In genomic region chr4:37827802-37828321, GRCh38 we compare ENCODE assay signal across 8 cellular contexts. TPM values are rescaled to one million over a fixed set of nuclear protein-coding genes. Genes with fewer than 3 reads are reported as not detected.
DNase-seq lines count a peak whose midpoint lies in the region; ATAC-seq and TF ChIP-seq lines count a peak whose summit lies in the region.

No MANE protein-coding gene starts in this region.

- ATAC-seq in left colon, result no peak

- intact Hi-C loops in left colon (cut with DNase I, micrococcal nuclease), result loop anchor here in 1 of 2 donors (10.0 kb wide), 1 partner anchor 47 kb away; no protein-coding TSS in a partner anchor

- no peaks in the 10 kb centered on the region for H3K27me3 ChIP-seq in GM06990 (replicated peaks; ENCODE audit: control insufficient read depth, insufficient read depth, low read length)
- H3K27me3 ChIP-seq in SJCRH30, result no peaks in the 10 kb centered on the region
- H3K27me3 ChIP-seq in parathyroid adenoma (ENCODE audit: control insufficient read depth, insufficient read depth, low read length), result no peaks in the 10 kb centered on the region
- peaks cover 8% of the 10 kb centered on the region for H3K27me3 ChIP-seq in H7 (ENCODE audit: control insufficient read depth, insufficient read depth, low read length)

- no peak overlapping the region for H3K27ac ChIP-seq in SJCRH30
- H3K27ac ChIP-seq in parathyroid adenoma, result no peak overlapping the region

- TF ChIP-seq CTCF in GM06990 (IDR thresholded peaks at IDR 0.05; ENCODE audit: insufficient read depth, low read length, poor library complexity, severe bottlenecking), result no peak
- TF ChIP-seq CTCF in epithelial cell of proximal tubule (conservative IDR thresholded peaks at IDR 0.05; ENCODE audit: low read depth, low read length), result no peak
- no peak for TF ChIP-seq CTCF in parathyroid adenoma (IDR thresholded peaks at IDR 0.05)

- H3K36me3 ChIP-seq in GM06990 (ENCODE audit: control insufficient read depth, insufficient read depth, low read length) (peaks cover 2% of the 10 kb centered on the region), SJCRH30 (peaks cover 17% of the 10 kb centered on the region), parathyroid adenoma (ENCODE audit: control insufficient read depth, insufficient read depth, low read length) (no peaks in the 10 kb centered on the region), H7 (replicated peaks; ENCODE audit: control insufficient read depth, insufficient read depth, low read length) (peaks cover 3% of the 10 kb centered on the region)

- H3K4me2 ChIP-seq in parathyroid adenoma (ENCODE audit: low read length), result peak overlapping the region; percentile 98

- H3K79me2 ChIP-seq in parathyroid adenoma, result no peaks in the 10 kb centered on the region

- DNase-seq in GM06990 (ENCODE audit: extremely low read depth, insufficient read length) (no peak), SJCRH30 (no peak), epithelial cell of proximal tubule (ENCODE audit: low read depth) (no peak), foreskin melanocyte (no peak), H7 (no peak), cerebellar nuclear complex (lab: John Stamatoyannopoulos, UW) (no peak), left colon (no peak)

- peak overlapping the region; percentile 96; the same call in 1 of the 2 replicates for H3K4me3 ChIP-seq in GM06990 (replicated peaks; ENCODE audit: low read depth, low read length)
- H3K4me3 ChIP-seq in SJCRH30, result peak overlapping the region; percentile 82; the same call in 1 of the 2 replicates
- peak overlapping the region; percentile 96 for H3K4me3 ChIP-seq in epithelial cell of proximal tubule (ENCODE audit: low read depth, low read length)
- no peak overlapping the region for H3K4me3 ChIP-seq in parathyroid adenoma (ENCODE audit: low read depth, low read length)
- no peak overlapping the region for H3K4me3 ChIP-seq in H7 (ENCODE audit: insufficient read depth, low read depth, low read length)

- H2AFZ ChIP-seq in parathyroid adenoma, result peak overlapping the region; percentile 85

- no peak overlapping the region for H3K9ac ChIP-seq in parathyroid adenoma

- H3K4me1 ChIP-seq in SJCRH30 (peaks cover 4% of the 10 kb centered on the region; the same call in 1 of the 2 replicates), parathyroid adenoma (no peaks in the 10 kb centered on the region)

- no peaks in the 10 kb centered on the region for H3K9me3 ChIP-seq in SJCRH30 (replicated peaks)
- H3K9me3 ChIP-seq in parathyroid adenoma (ENCODE audit: control insufficient read depth, low read length), result no peaks in the 10 kb centered on the region

RNA-seq across cellular contexts. Expression of gene PGM2, which starts 1.4 kb away (rescaled TPM):
- 33.1 and 37.0 TPM in 2 replicates for total RNA-seq in SJCRH30 (2014; rRNA removed; shearing (Covaris generic))
- total RNA-seq in epithelial cell of proximal tubule (27.4 and 36.5 TPM in 2 replicates), left colon (10 to 100 TPM; 28.2 to 29.8 TPM)
- total RNA-seq in H7 (2014; rRNA removed; shearing (Covaris generic)), result 23.7 and 31.4 TPM in 2 replicates

Comparison
In these comparisons a context has a peak if more than half of its experiments do, and no peak if none do; other contexts are left out.
1. H3K4me3 ChIP-seq: peak in GM06990 (single experiment), SJCRH30 (single experiment) and epithelial cell of proximal tubule (single experiment); none in parathyroid adenoma (single experiment) and H7 (single experiment).